Comparison of ENCODE assay signal across 19 cellular contexts in the genomic region with DNA sequence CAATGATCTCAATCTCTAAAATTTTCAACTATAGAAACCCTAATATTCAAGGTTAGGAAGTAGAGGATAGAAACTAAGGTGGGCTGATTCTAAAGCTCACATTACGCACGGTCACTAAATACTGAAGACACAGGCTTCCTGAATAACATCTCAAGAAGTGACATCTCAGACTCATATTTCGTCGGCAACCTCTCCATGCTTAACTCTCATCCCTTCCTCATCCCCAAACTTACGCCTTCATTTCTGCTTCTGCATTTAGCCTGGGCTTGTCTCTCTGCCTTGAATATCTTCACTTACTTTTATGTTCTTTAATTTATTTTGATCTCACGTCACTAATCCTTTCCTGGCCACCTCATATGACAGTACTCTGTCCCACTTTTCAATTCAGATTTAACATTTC. TPM values are rescaled to one million over a fixed set of nuclear protein-coding genes. Genes with fewer than 3 reads are reported as not detected.
A peak's percentile ranks its signal among the peaks of the same experiment; 100 is the strongest.
DNase-seq lines count a peak whose midpoint lies in the region; ATAC-seq and TF ChIP-seq lines count a peak whose summit lies in the region.
"Had no signal": no experiment of that assay in that cellular context is flagged by ENCODE, and none has a peak within 500 bp of the region (broad histone marks: within the 10 kb centered on the region; RNA-seq: fewer than 3 reads in every experiment).

No MANE protein-coding gene starts in this region.

- intact Hi-C loops in CD14-positive monocyte (cut with micrococcal nuclease) (no loop called here), head of caudate nucleus (cut with DNase I) (no loop called here), right cardiac atrium (cut with DNase I) (no loop called here)

- H3K9me3 ChIP-seq in T-helper 17 cell (ENCODE audit: control insufficient read depth, low read length, poor library complexity, severe bottlenecking), result no peaks in the 10 kb centered on the region
- H3K9me3 ChIP-seq in right cardiac atrium (ENCODE audit: control insufficient read depth, low read length), result no peaks in the 10 kb centered on the region
- H3K9me3 ChIP-seq: A549 had no signal

- no peak overlapping the region for H3K4me3 ChIP-seq in right cardiac atrium (ENCODE audit: low read length)
- H3K4me3 ChIP-seq: A549 had no signal

- no peak for ATAC-seq in activated T-cell treated with anti-CD3 and anti-CD28 coated beads, Interleukin-2, amount 50 U/mL, for 72 hours (replicated peaks in 1 of 2)
- no peak for ATAC-seq in activated T-cell treated with anti-CD3 and anti-CD28 coated beads, Interleukin-2, amount 50 U/mL, for 4 hours
- no peak for ATAC-seq in T-helper 17 cell
- ATAC-seq in GM18502 (IDR thresholded peaks at IDR 0.05; ENCODE audit: poor library complexity, unreplicated experiment), result no peak
- ATAC-seq in right cardiac atrium, result no peak
- ATAC-seq: Right ventricle myocardium inferior had no signal

- peak overlapping the region; percentile 52 for H3K27ac Mint-ChIP-seq in activated T-cell treated with anti-CD3 and anti-CD28 coated beads, Interleukin-2, amount 50 U/mL, for 72 hours
- H3K27ac Mint-ChIP-seq in CD14-positive monocyte, result peak overlapping the region in 5 of 7 donors; percentile 21 to 78 (median 54)
- H3K27ac Mint-ChIP-seq in T-helper 17 cell, result peak overlapping the region; percentile 27
- H3K27ac Mint-ChIP-seq in immature natural killer cell, result peak overlapping the region in 4 of 6 donors; percentile 11 to 69 (median 57)

- no peaks in the 10 kb centered on the region for H3K27me3 ChIP-seq in right cardiac atrium (ENCODE audit: control insufficient read depth, insufficient read depth)

- TF ChIP-seq CTCF in CD14-positive monocyte (IDR thresholded peaks at IDR 0.05), result no peak

- no peaks in the 10 kb centered on the region for H3K9me3 Mint-ChIP-seq in activated T-cell treated with anti-CD3 and anti-CD28 coated beads, Interleukin-2, amount 50 U/mL, for 72 hours
- no peaks in the 10 kb centered on the region for H3K9me3 Mint-ChIP-seq in activated T-cell treated with anti-CD3 and anti-CD28 coated beads, Interleukin-2, amount 50 U/mL, for 4 hours
- H3K9me3 Mint-ChIP-seq in CD14-positive monocyte (no peaks in the 10 kb centered on the region), immature natural killer cell (no peaks in the 10 kb centered on the region)
- H3K9me3 Mint-ChIP-seq: CD4-positive, alpha-beta memory T cell had no signal

- no peak for DNase-seq in activated T-cell treated with anti-CD3 and anti-CD28 coated beads, Interleukin-2, amount 50 U/mL, for 72 hours
- DNase-seq in activated T-cell treated with anti-CD3 and anti-CD28 coated beads, Interleukin-2, amount 50 U/mL, for 4 hours, result no peak
- no peak for DNase-seq in CD14-positive monocyte (ENCODE audit: low spot score)
- no peak for DNase-seq in T-helper 17 cell
- DNase-seq in immature natural killer cell, result no peak
- DNase-seq in head of caudate nucleus, result no peak
- no peak for DNase-seq in right cardiac atrium
- DNase-seq: CD4-positive, alpha-beta memory T cell; DMS153; GDM1; GOT3; NCI-H1105 treated with DMSO at 0.1 percent for 48 hours; NCI-H1694; NCI-H2107; NCI-H510A; NCI-H774 had no signal

- H3K4me1 Mint-ChIP-seq in activated T-cell treated with anti-CD3 and anti-CD28 coated beads, Interleukin-2, amount 50 U/mL, for 72 hours (ENCODE audit: low read depth), result peaks cover 11% of the 10 kb centered on the region
- peaks cover 4% of the 10 kb centered on the region for H3K4me1 Mint-ChIP-seq in activated T-cell treated with anti-CD3 and anti-CD28 coated beads, Interleukin-2, amount 50 U/mL, for 4 hours (ENCODE audit: low read depth)
- H3K4me1 Mint-ChIP-seq in CD14-positive monocyte (no peaks in the 10 kb centered on the region), T-helper 17 cell (no peaks in the 10 kb centered on the region), immature natural killer cell (no peaks in the 10 kb centered on the region)

- no peak overlapping the region for H3K4me3 Mint-ChIP-seq in activated T-cell treated with anti-CD3 and anti-CD28 coated beads, Interleukin-2, amount 50 U/mL, for 72 hours
- H3K4me3 Mint-ChIP-seq in activated T-cell treated with anti-CD3 and anti-CD28 coated beads, Interleukin-2, amount 50 U/mL, for 4 hours, result no peak overlapping the region
- H3K4me3 Mint-ChIP-seq in CD14-positive monocyte (no peak overlapping the region), T-helper 17 cell (no peak overlapping the region), immature natural killer cell (no peak overlapping the region)
- H3K4me3 Mint-ChIP-seq: CD4-positive, alpha-beta memory T cell had no signal

- H3K36me3 Mint-ChIP-seq in activated T-cell treated with anti-CD3 and anti-CD28 coated beads, Interleukin-2, amount 50 U/mL, for 72 hours (ENCODE audit: insufficient read depth in 2 of 2), result peaks cover 3 to 16% of the 10 kb centered on the region in 2 donors
- H3K36me3 Mint-ChIP-seq in activated T-cell treated with anti-CD3 and anti-CD28 coated beads, Interleukin-2, amount 50 U/mL, for 4 hours (ENCODE audit: insufficient read depth), result peaks cover 23% of the 10 kb centered on the region
- H3K36me3 Mint-ChIP-seq in CD14-positive monocyte (peaks cover 67 to 88% of the 10 kb centered on the region in 2 donors), T-helper 17 cell (ENCODE audit: low read depth) (peaks cover 3% of the 10 kb centered on the region), immature natural killer cell (peaks cover 4 to 26% (median 16%) of the 10 kb centered on the region in 3 donors)

- no peaks in the 10 kb centered on the region for H3K27me3 Mint-ChIP-seq in activated T-cell treated with anti-CD3 and anti-CD28 coated beads, Interleukin-2, amount 50 U/mL, for 72 hours (ENCODE audit: low read depth)
- H3K27me3 Mint-ChIP-seq in activated T-cell treated with anti-CD3 and anti-CD28 coated beads, Interleukin-2, amount 50 U/mL, for 4 hours (ENCODE audit: low read depth), result no peaks in the 10 kb centered on the region
- H3K27me3 Mint-ChIP-seq in CD14-positive monocyte (ENCODE audit: low read depth in 3 of 3) (no peaks in the 10 kb centered on the region), T-helper 17 cell (no peaks in the 10 kb centered on the region), immature natural killer cell (ENCODE audit: low read depth in 3 of 3) (no peaks in the 10 kb centered on the region)
- H3K27me3 Mint-ChIP-seq: CD4-positive, alpha-beta memory T cell had no signal

- no peak overlapping the region for H3K27ac ChIP-seq in right cardiac atrium (ENCODE audit: low read length)
- H3K27ac ChIP-seq: A549 had no signal

- H3K4me1 ChIP-seq in right cardiac atrium (ENCODE audit: control insufficient read depth, insufficient read depth, low read length), result no peaks in the 10 kb centered on the region
- H3K4me1 ChIP-seq: A549 had no signal

- WGBS in right cardiac atrium, result 94% methylated on average over 6 of the region's 6 CpGs

RNA-seq across cellular contexts. Expression of gene PGAM1, which starts 9.2 kb away (rescaled TPM):
- total RNA-seq in activated T-cell treated with anti-CD3 and anti-CD28 coated beads, Interleukin-2, amount 50 U/mL, for 72 hours, result 100 to 1,000 TPM; 362 to 512 TPM
- total RNA-seq in activated T-cell treated with anti-CD3 and anti-CD28 coated beads, Interleukin-2, amount 50 U/mL, for 4 hours, result 1,000 to 10,000 TPM; 1,128 to 1,173 (median 1,167) TPM
- polyA plus RNA-seq in CD14-positive monocyte (100 to 1,000 TPM; 498 to 749 TPM), immature natural killer cell (100 to 1,000 TPM; 315 to 415 (median 316) TPM), right cardiac atrium (204 TPM)
- total RNA-seq in T-helper 17 cell (100 to 1,000 TPM in 1 of 2 donors, 10 to 100 TPM in 1; 88.6 to 101 TPM), right cardiac atrium (100 to 1,000 TPM; 245 to 330 (median 314) TPM)

RNA-seq across cellular contexts. Expression of gene EXOSC1, which starts 10.6 kb away (rescaled TPM):
- 10 to 100 TPM; 75.3 to 75.7 TPM for total RNA-seq in activated T-cell treated with anti-CD3 and anti-CD28 coated beads, Interleukin-2, amount 50 U/mL, for 72 hours
- 10 to 100 TPM; 60.3 to 72.2 (median 71.9) TPM for total RNA-seq in activated T-cell treated with anti-CD3 and anti-CD28 coated beads, Interleukin-2, amount 50 U/mL, for 4 hours
- polyA plus RNA-seq in CD14-positive monocyte (10 to 100 TPM; 55.8 to 60.6 TPM), immature natural killer cell (10 to 100 TPM; 60.3 to 96.0 (median 66.8) TPM), right cardiac atrium (35.2 TPM)
- total RNA-seq in T-helper 17 cell (10 to 100 TPM; 32.0 to 38.6 TPM), right cardiac atrium (10 to 100 TPM; 19.8 to 22.1 (median 21.1) TPM)

RNA-seq across cellular contexts. Expression of gene ZDHHC16, which starts 10.8 kb away (rescaled TPM):
- 10 to 100 TPM; 35.5 to 37.8 TPM for total RNA-seq in activated T-cell treated with anti-CD3 and anti-CD28 coated beads, Interleukin-2, amount 50 U/mL, for 72 hours
- total RNA-seq in activated T-cell treated with anti-CD3 and anti-CD28 coated beads, Interleukin-2, amount 50 U/mL, for 4 hours, result 10 to 100 TPM; 54.3 to 62.9 (median 59.6) TPM
- polyA plus RNA-seq in CD14-positive monocyte (10 to 100 TPM; 24.1 to 26.4 TPM), immature natural killer cell (10 to 100 TPM; 19.9 to 38.5 (median 27.1) TPM), right cardiac atrium (23.4 TPM)
- total RNA-seq in T-helper 17 cell (10 to 100 TPM; 14.9 to 15.3 TPM), right cardiac atrium (10 to 100 TPM; 18.9 to 28.6 (median 23.8) TPM)

RNA-seq across cellular contexts. Expression of gene RRP12, which starts 34.1 kb away (rescaled TPM):
- 10 to 100 TPM; 27.8 to 33.5 TPM for total RNA-seq in activated T-cell treated with anti-CD3 and anti-CD28 coated beads, Interleukin-2, amount 50 U/mL, for 72 hours
- total RNA-seq in activated T-cell treated with anti-CD3 and anti-CD28 coated beads, Interleukin-2, amount 50 U/mL, for 4 hours, result 100 to 1,000 TPM; 218 to 222 (median 218) TPM
- polyA plus RNA-seq in CD14-positive monocyte, result 10 to 100 TPM; 31.0 to 44.3 TPM
- 100 to 1,000 TPM; 138 to 231 TPM for total RNA-seq in T-helper 17 cell
- polyA plus RNA-seq in immature natural killer cell, result 1 to 10 TPM; 4.6 to 8.5 (median 7.0) TPM
- 10 to 100 TPM; 10.8 to 21.2 (median 14.2) TPM for total RNA-seq in right cardiac atrium
- 18.4 TPM for polyA plus RNA-seq in right cardiac atrium
